In genomic region chr4:184315675-184316359, GRCh38 we compare ENCODE assay signal across 28 cellular contexts.
DNase-seq lines count a peak whose midpoint lies in the region; ATAC-seq, FAIRE-seq and TF ChIP-seq lines count a peak whose summit lies in the region.
"Had no signal": no experiment of that assay in that cellular context is flagged by ENCODE, and none has a peak within 500 bp of the region (broad histone marks: within the 10 kb centered on the region; RNA-seq: fewer than 3 reads in every experiment).

No MANE protein-coding gene starts in this region.

- peak overlapping the region; percentile 76 for H3K27ac Mint-ChIP-seq in activated T-helper 17 cell treated with anti-CD3 and anti-CD28 coated beads, Interleukin-2, amount 50 U/mL, for 72 hours
- peak overlapping the region; percentile 88 for H3K27ac Mint-ChIP-seq in memory B cell

- peaks cover 37% of the 10 kb centered on the region for H3K4me1 Mint-ChIP-seq in activated T-helper 17 cell treated with anti-CD3 and anti-CD28 coated beads, Interleukin-2, amount 50 U/mL, for 72 hours
- peaks cover 37% of the 10 kb centered on the region for H3K4me1 Mint-ChIP-seq in memory B cell

- H3K9me3 Mint-ChIP-seq in activated T-helper 17 cell treated with anti-CD3 and anti-CD28 coated beads, Interleukin-2, amount 50 U/mL, for 72 hours: no peaks in the 10 kb centered on the region
- H3K9me3 Mint-ChIP-seq in memory B cell: no peaks in the 10 kb centered on the region

- no peak overlapping the region for H3K4ac ChIP-seq in IMR-90 (ENCODE audit: low read depth, low read length)

- no peak overlapping the region for H4K8ac ChIP-seq in IMR-90 (ENCODE audit: low read depth in 2 of 2, low read length in 2 of 2)

- dilution Hi-C loops in IMR-90 (cut with HindIII; ENCODE audit: low sequenced_read_pairs, unreplicated experiment): no loop called here

- no peak overlapping the region for H3K14ac ChIP-seq in IMR-90 (replicated peaks; ENCODE audit: low read depth, low read length)

- no peak overlapping the region for H3K4me3 Mint-ChIP-seq in activated T-helper 17 cell treated with anti-CD3 and anti-CD28 coated beads, Interleukin-2, amount 50 U/mL, for 72 hours
- H3K4me3 Mint-ChIP-seq in memory B cell: peak overlapping the region; percentile 4

- H3K56ac ChIP-seq in IMR-90 (ENCODE audit: extremely low read depth, insufficient read depth, low read length): no peak overlapping the region

- no peak overlapping the region for H3K23ac ChIP-seq in IMR-90 (ENCODE audit: low read depth, low read length)

- in situ Hi-C loops in IMR-90 (cut with MboI; ENCODE audit: low sequenced_read_pairs): no loop called here

- no peak for DNase-seq in GM12891 (ENCODE audit: insufficient read length, low spot score)
- DNase-seq in IMR-90: no peak
- no peak for DNase-seq in memory B cell (ENCODE audit: low spot score in 2 of 2)
- no peak for DNase-seq in NCI-H2107 treated with DMSO at 0.1 percent for 48 hours (lab: John Stamatoyannopoulos, UW; ENCODE audit: unreplicated experiment)
- DNase-seq in dermis blood vessel endothelial cell: no peak
- DNase-seq in SW 1271 (lab: John Stamatoyannopoulos, UW): no peak
- DNase-seq: activated CD4-positive, CD25-positive, alpha-beta regulatory T cell treated with anti-CD3 and anti-CD28 coated beads, Interleukin-2, amount 50 U/mL, for 72 hours; activated gamma-delta T cell treated with Interleukin-2 at 50 U/mL for 16 hours; activated T-cell treated with anti-CD3 and anti-CD28 coated beads for 4 hours; body of pancreas; Caco-2; effector CD4-positive, alpha-beta T cell; Kasumi-1; left lung; mesendoderm; NCI-H1048; NCI-H1694; NCI-H2171 treated with DMSO at 0.1 percent for 48 hours; NCI-H524; nucleus accumbens; psoas muscle; stimulated activated CD4-positive, alpha-beta T cell treated with anti-CD3 and anti-CD28 coated beads, Interleukin-15, amount 100 ng/mL, for 24 hours had no signal

- H3K79me1 ChIP-seq in IMR-90 (ENCODE audit: low read depth in 1 of 2, low read length in 2 of 2): no peaks in the 10 kb centered on the region

- POLR2A ChIA-PET in IMR-90 (lab: Charles Lee; ENCODE audit: unreplicated experiment): no interaction called here

- no peaks in the 10 kb centered on the region for H4K20me1 ChIP-seq in IMR-90 (ENCODE audit: insufficient read depth, low read length)
- H4K20me1 ChIP-seq: BLaER1 had no signal

- no peaks in the 10 kb centered on the region for H3K36me3 ChIP-seq in IMR-90 (ENCODE audit: control insufficient read depth, insufficient read depth, low read length)
- H3K36me3 ChIP-seq: adrenal gland, BLaER1, left lung, tibial nerve had no signal

- H3K9me3 ChIP-seq in IMR-90 (ENCODE audit: control insufficient read depth, insufficient read depth, low read length): no peaks in the 10 kb centered on the region
- H3K9me3 ChIP-seq: adrenal gland, BLaER1, body of pancreas, Caco-2, left lung, psoas muscle, tibial nerve had no signal

- no peak overlapping the region for H4K5ac ChIP-seq in IMR-90 (ENCODE audit: low read depth, low read length)

- no peak overlapping the region for H2BK120ac ChIP-seq in IMR-90 (ENCODE audit: low read depth, low read length)

- no peak overlapping the region for H2BK15ac ChIP-seq in IMR-90 (ENCODE audit: low read depth, low read length)

- H2AK5ac ChIP-seq in IMR-90 (ENCODE audit: low read depth, low read length): no peak overlapping the region

- peak; percentile 76 for FAIRE-seq in GM12891 (lab: Jason Lieb, UNC)
- FAIRE-seq: G401.6, TTC549 had no signal

- TF ChIP-seq POLR2A in GM12891 (IDR thresholded peaks at IDR 0.05; ENCODE audit: low read depth, low read length) (no peak), IMR-90 (IDR thresholded peaks at IDR 0.05; ENCODE audit: low read depth, low read length) (no peak)

- H2AFZ ChIP-seq in IMR-90 (replicated peaks; ENCODE audit: low read length, poor library complexity): peak overlapping the region; percentile 28

- no peak overlapping the region for H2AK9ac ChIP-seq in IMR-90 (replicated peaks; ENCODE audit: low read depth, low read length, poor library complexity)

- H3K36me3 Mint-ChIP-seq in activated T-helper 17 cell treated with anti-CD3 and anti-CD28 coated beads, Interleukin-2, amount 50 U/mL, for 72 hours (ENCODE audit: low read depth): no peaks in the 10 kb centered on the region
- H3K36me3 Mint-ChIP-seq in memory B cell: no peaks in the 10 kb centered on the region

- H4K91ac ChIP-seq in IMR-90 (ENCODE audit: insufficient read depth, low read depth, low read length): no peak overlapping the region

- intact Hi-C loops in IMR-90 (cut with micrococcal nuclease): no loop called here

- peaks cover 5% of the 10 kb centered on the region for H3K27me3 Mint-ChIP-seq in activated T-helper 17 cell treated with anti-CD3 and anti-CD28 coated beads, Interleukin-2, amount 50 U/mL, for 72 hours
- no peaks in the 10 kb centered on the region for H3K27me3 Mint-ChIP-seq in memory B cell

- BruUV-seq in IMR-90 (replicated peaks; lab: Mats Ljungman, UMichigan): no TSS peak

- no peaks in the 10 kb centered on the region for H3K9me1 ChIP-seq in IMR-90 (ENCODE audit: insufficient read depth, low read length)

- H3K4me1 ChIP-seq in IMR-90 (ENCODE audit: control insufficient read depth, insufficient read depth, low read length): no peaks in the 10 kb centered on the region; the same call in 1 of the 2 replicates
- H3K4me1 ChIP-seq: adrenal gland, Caco-2, psoas muscle had no signal

- H3K18ac ChIP-seq in IMR-90 (ENCODE audit: low read depth, low read length): no peak overlapping the region

- CTCF ChIA-PET in IMR-90 (lab: Yijun Ruan, JAX): no interaction called here

- 94% methylated on average over 5 of the region's 8 CpGs; no CpG with 5 or more reads in 1 of the 2 experiments for WGBS in IMR-90 (ENCODE audit: extremely low coverage in 2 of 2, insufficient read length in 1 of 2), 2 experiments

- ATAC-seq in IMR-90 (ENCODE audit: low read depth) (no peak), memory B cell (ENCODE audit: low read depth) (no peak)
- ATAC-seq in activated T-helper 17 cell treated with anti-CD3 and anti-CD28 coated beads, Interleukin-2, amount 50 U/mL, for 72 hours (replicated peaks): no peak
- ATAC-seq: body of pancreas, left lung, psoas muscle had no signal

- no peak overlapping the region for H3K4me2 ChIP-seq in IMR-90 (ENCODE audit: low read depth, low read length)
- H3K4me2 ChIP-seq: BLaER1 had no signal

- H2BK5ac ChIP-seq in IMR-90 (ENCODE audit: low read depth, low read length, poor library complexity, severe bottlenecking): no peak overlapping the region

- no peaks in the 10 kb centered on the region for H3K27me3 ChIP-seq in IMR-90 (ENCODE audit: control insufficient read depth, insufficient read depth, low read length)
- H3K27me3 ChIP-seq: adrenal gland, BLaER1, body of pancreas, left lung, tibial nerve had no signal

- H3K9ac ChIP-seq in IMR-90 (ENCODE audit: low read depth, low read length): no peak overlapping the region
- H3K9ac ChIP-seq: BLaER1 had no signal

- no peak for TF ChIP-seq CTCF in IMR-90 (conservative IDR thresholded peaks at IDR 0.05; ENCODE audit: low read depth, low read length)

- no peak for TF ChIP-seq RAD21 in IMR-90 (IDR thresholded peaks at IDR 0.05; ENCODE audit: low read length)

- no peak overlapping the region for H3K27ac ChIP-seq in IMR-90 (ENCODE audit: insufficient read depth, low read length)
- H3K27ac ChIP-seq: adrenal gland, BLaER1, body of pancreas, psoas muscle, tibial nerve had no signal

- H3K4me3 ChIP-seq in IMR-90 (ENCODE audit: insufficient read depth, low read depth, low read length): no peak overlapping the region
- H3K4me3 ChIP-seq: adrenal gland, BLaER1, body of pancreas, left lung, psoas muscle, tibial nerve had no signal

- no peak overlapping the region for H2BK20ac ChIP-seq in IMR-90 (ENCODE audit: low read depth, low read length)

TF ChIP-seq in GM12891, 5 proteins besides CTCF, POLR2A, EP300 and RAD21:
- TF ChIP-seq POLR2AphosphoS5 (IDR thresholded peaks at IDR 0.05; ENCODE audit: low read depth, low read length): no peak
- no peak for TF ChIP-seq SPI1 (IDR thresholded peaks at IDR 0.05; ENCODE audit: low read depth, low read length)
- TF ChIP-seq PAX5 (IDR thresholded peaks at IDR 0.05; ENCODE audit: insufficient read depth, low read length, severe bottlenecking): no peak
- no peak for TF ChIP-seq TAF1 (IDR thresholded peaks at IDR 0.05; ENCODE audit: low read depth, low read length)
- no peak for TF ChIP-seq POU2F2 (IDR thresholded peaks at IDR 0.05; ENCODE audit: low read depth, low read length)

TF ChIP-seq in IMR-90, 13 proteins besides CTCF, POLR2A, EP300 and RAD21 (continues in another document):
- TF ChIP-seq CEBPB (IDR thresholded peaks at IDR 0.05; ENCODE audit: low read depth, low read length) (no peak), ELK1 (IDR thresholded peaks at IDR 0.05; ENCODE audit: borderline replicate concordance, low read depth, low read length) (no peak), MXI1 (IDR thresholded peaks at IDR 0.05; ENCODE audit: borderline replicate concordance, low read depth, low read length) (no peak), RFX5 (IDR thresholded peaks at IDR 0.05; ENCODE audit: low read depth, low read length) (no peak), MAZ (IDR thresholded peaks at IDR 0.05; ENCODE audit: borderline replicate concordance, low read depth, low read length) (no peak), MAFK (IDR thresholded peaks at IDR 0.05; ENCODE audit: low read depth, low read length) (no peak), BHLHE40 (IDR thresholded peaks at IDR 0.05; ENCODE audit: low read depth, low read length) (no peak), FOS (IDR thresholded peaks at IDR 0.05; ENCODE audit: low read depth, low read length) (no peak), USF2 (IDR thresholded peaks at IDR 0.05; ENCODE audit: low read depth, low read length) (no peak), NFE2L2 (IDR thresholded peaks at IDR 0.05; ENCODE audit: low read depth, low read length) (no peak), CHD1 (IDR thresholded peaks at IDR 0.05; ENCODE audit: low read depth, low read length) (no peak), SMC3 (IDR thresholded peaks at IDR 0.05; ENCODE audit: low read depth, low read length) (no peak)
